11 cellular contexts compared by ENCODE assay signal in genomic region chr7:27640914-27641570, GRCh38. TPM values are rescaled to one million over a fixed set of nuclear protein-coding genes. Genes with fewer than 3 reads are reported as not detected.
DNase-seq lines count a peak whose midpoint lies in the region; ATAC-seq and TF ChIP-seq lines count a peak whose summit lies in the region.
"Had no signal": no experiment of that assay in that cellular context is flagged by ENCODE, and none has a peak within 500 bp of the region (broad histone marks: within the 10 kb centered on the region; RNA-seq: fewer than 3 reads in every experiment).

No MANE protein-coding gene starts in this region.

- peak overlapping the region; percentile 43 for H3K4me2 ChIP-seq in HCT116 (ENCODE audit: low read length)
- H3K4me2 ChIP-seq in smooth muscle cell: peak overlapping the region; percentile 16

- POLR2A ChIA-PET in HCT116 (lab: Charles Lee): no interaction called here

- H3K9me2 ChIP-seq in HCT116 (ENCODE audit: insufficient read depth): no peaks in the 10 kb centered on the region

- DNase-seq in HCT116 (ENCODE audit: low read depth, low spot score) (no peak), T1000 (lab: John Stamatoyannopoulos, UW) (peak; percentile 5), heart left ventricle (peak in 3 of 5 donors; percentile 34 to 39 (median 36)), smooth muscle cell (lab: John Stamatoyannopoulos, UW; ENCODE audit: unreplicated experiment) (no peak), NCI-H2107 treated with DMSO at 0.1 percent for 48 hours (lab: John Stamatoyannopoulos, UW; ENCODE audit: unreplicated experiment) (no peak), activated gamma-delta T cell treated with Interleukin-2 at 50 U/mL for 16 hours (no peak), ecto neural progenitor cell (ENCODE audit: low spot score) (no peak)
- DNase-seq: endodermal cell, NCI-H2081, nucleus accumbens had no signal

- no peaks in the 10 kb centered on the region for H3F3A ChIP-seq in smooth muscle cell (ENCODE audit: low read depth)

- no peaks in the 10 kb centered on the region for H3K36me3 ChIP-seq in HCT116 (ENCODE audit: control insufficient read depth in 1 of 2, insufficient read depth in 2 of 2, low read length in 2 of 2)
- peaks cover 0 to 6% (median 0%) of the 10 kb centered on the region in 9 donors for H3K36me3 ChIP-seq in heart left ventricle
- H3K36me3 ChIP-seq in smooth muscle cell (ENCODE audit: low read depth): no peaks in the 10 kb centered on the region

- ATAC-seq in HCT116: no peak; the same call in 1 of the 2 replicates
- ATAC-seq in heart left ventricle: peak in 3 of 4 donors; percentile 33 to 65 (median 60)
- no peak for ATAC-seq in GM21515 (IDR thresholded peaks at IDR 0.05; ENCODE audit: unreplicated experiment)

- H3K9ac ChIP-seq in HCT116 (ENCODE audit: low read length) (no peak overlapping the region), smooth muscle cell (ENCODE audit: low read depth) (no peak overlapping the region)

- BruUV-seq in HCT116 (replicated peaks; lab: Mats Ljungman, UMichigan): no TSS peak

- intact Hi-C loops in HCT116 (cut with micrococcal nuclease): no loop called here
- intact Hi-C loops in heart left ventricle (cut with DNase I): no loop called here

- TF ChIP-seq POLR2A in HCT116 (IDR thresholded peaks at IDR 0.05; ENCODE audit: borderline replicate concordance, extremely low read depth, insufficient read depth, insufficient read length): no peak
- TF ChIP-seq POLR2A in heart left ventricle (IDR thresholded peaks at IDR 0.05): no peak

- H3K27me3 ChIP-seq in HCT116 (ENCODE audit: insufficient read depth, low read length) (no peaks in the 10 kb centered on the region), heart left ventricle (no peaks in the 10 kb centered on the region), smooth muscle cell (ENCODE audit: low read depth) (no peaks in the 10 kb centered on the region)

- H4K20me1 ChIP-seq in HCT116 (ENCODE audit: insufficient read depth) (no peaks in the 10 kb centered on the region), smooth muscle cell (ENCODE audit: low read depth) (no peaks in the 10 kb centered on the region)

- CTCF ChIA-PET in HCT116 (lab: Charles Lee): interaction anchor here (1.2 to 1.8 kb wide), 2 partner anchors 134 to 280 kb away, joined by 3 to 5 read pairs; no protein-coding TSS in a partner anchor

- peaks cover 3% of the 10 kb centered on the region; the same call in 1 of the 2 replicates for H3K79me2 ChIP-seq in HCT116 (ENCODE audit: insufficient read depth, low read length)
- peaks cover 6% of the 10 kb centered on the region for H3K79me2 ChIP-seq in smooth muscle cell (ENCODE audit: low read depth)

- peaks cover 14 to 17% of the 10 kb centered on the region in 2 experiments; a peak in 3 of 4 replicates for H3K4me1 ChIP-seq in HCT116 (ENCODE audit: control insufficient read depth in 1 of 2, insufficient read depth in 2 of 2, low read length in 2 of 2)
- peaks cover 0 to 29% (median 15%) of the 10 kb centered on the region in 12 donors for H3K4me1 ChIP-seq in heart left ventricle
- peaks cover 34% of the 10 kb centered on the region for H3K4me1 ChIP-seq in smooth muscle cell (ENCODE audit: low read depth)

- 25 to 34% (median 26%) methylated on average over 5 of the region's 5 CpGs for WGBS in heart left ventricle, 4 donors
- 51% methylated on average over 5 of the region's 5 CpGs for WGBS in smooth muscle cell (ENCODE audit: low lambda C conversion rate)

- H3K27ac ChIP-seq in HCT116 (ENCODE audit: low read depth, low read length) (no peak overlapping the region), heart left ventricle (peak overlapping the region in 3 of 12 donors; percentile 11 to 35 (median 25)), smooth muscle cell (ENCODE audit: low read depth) (no peak overlapping the region)

- RAD21 ChIA-PET in HCT116 (lab: Charles Lee; ENCODE audit: low non-redundant PET in 1 of 2, low total read pairs in 2 of 2, uncharacterized antibody in 2 of 2, unreplicated experiment in 2 of 2): no interaction called here

- H2AFZ ChIP-seq in HCT116 (ENCODE audit: low read depth, low read length, poor library complexity, severe bottlenecking) (no peak overlapping the region), smooth muscle cell (ENCODE audit: low read depth) (no peak overlapping the region)

- H3K4me3 ChIP-seq in HCT116 (replicated peaks in 1 of 2; ENCODE audit: low read depth in 1 of 2, low read length in 2 of 2): no peak overlapping the region
- H3K4me3 ChIP-seq in heart left ventricle: peak overlapping the region in 2 of 12 donors; percentile 2 to 7
- H3K4me3 ChIP-seq in smooth muscle cell: no peak overlapping the region

- H3K9me3 ChIP-seq in HCT116 (ENCODE audit: control insufficient read depth in 1 of 2, insufficient read depth in 1 of 2, low read depth in 1 of 2, low read length in 2 of 2) (no peaks in the 10 kb centered on the region), heart left ventricle (no peaks in the 10 kb centered on the region), smooth muscle cell (replicated peaks; ENCODE audit: low read depth) (no peaks in the 10 kb centered on the region)

- no peak for TF ChIP-seq CTCF in HCT116 (IDR thresholded peaks at IDR 0.05 in 2 of 3, conservative IDR thresholded peaks at IDR 0.05 in 1 of 3; ENCODE audit: borderline replicate concordance in 1 of 3, insufficient read depth in 1 of 3, low read depth in 2 of 3, low read length in 2 of 3)
- no peak for TF ChIP-seq CTCF in heart left ventricle (IDR thresholded peaks at IDR 0.05)
- TF ChIP-seq CTCF in smooth muscle cell (IDR thresholded peaks at IDR 0.05; ENCODE audit: borderline replicate concordance, insufficient read depth, poor library complexity, severe bottlenecking): no peak

- peak; percentile 42; the same call in 1 of the 2 replicates for TF ChIP-seq RAD21 in HCT116 (IDR thresholded peaks at IDR 0.05; ENCODE audit: low read depth)

TF ChIP-seq in HCT116, 20 proteins besides CTCF, POLR2A, EP300 and RAD21:
- TF ChIP-seq SRF (IDR thresholded peaks at IDR 0.05; ENCODE audit: low read depth) (no peak), JUND (IDR thresholded peaks at IDR 0.05) (no peak), EGR1 (IDR thresholded peaks at IDR 0.05; ENCODE audit: low read depth) (no peak), FOSL1 (IDR thresholded peaks at IDR 0.05; ENCODE audit: low read depth) (0 out of 2 replicates have a peak, but pooled peaks have one; percentile 14), EZH2phosphoT487 (IDR thresholded peaks at IDR 0.05; ENCODE audit: borderline replicate concordance) (no peak)

RNA-seq across cellular contexts. Expression of gene HIBADH, which starts 21.6 kb away (rescaled TPM):
- total RNA-seq in HCT116 (2021; ENCODE audit: unreplicated experiment) (32.4 TPM), heart left ventricle (100 to 1,000 TPM in 1 of 9 donors, 10 to 100 TPM in 8; 48.5 to 107 (median 69.7) TPM), smooth muscle cell (16.1 and 25.7 TPM in 2 replicates)
- 20.8 and 24.6 TPM in 2 replicates for polyA plus RNA-seq in HCT116 (2012)
- polyA plus RNA-seq in heart left ventricle (10 to 100 TPM; 34.4 to 34.6 TPM), smooth muscle cell (24.4 and 25.5 TPM in 2 replicates)

Comparison
In these comparisons a context has a peak if more than half of its experiments do, and no peak if none do; other contexts are left out.
1. ATAC-seq: peak in heart left ventricle (3 of 4); none in HCT116 (single experiment) and GM21515 (single experiment).
2. DNase-seq: peak in T1000 (single experiment) and heart left ventricle (3 of 5); none in HCT116 (single experiment), smooth muscle cell (single experiment), NCI-H2107 treated with DMSO at 0.1 percent for 48 hours (single experiment), activated gamma-delta T cell treated with Interleukin-2 at 50 U/mL for 16 hours (single experiment) and ecto neural progenitor cell (single experiment).